1 cellular context compared by ENCODE assay signal in the genomic region with DNA sequence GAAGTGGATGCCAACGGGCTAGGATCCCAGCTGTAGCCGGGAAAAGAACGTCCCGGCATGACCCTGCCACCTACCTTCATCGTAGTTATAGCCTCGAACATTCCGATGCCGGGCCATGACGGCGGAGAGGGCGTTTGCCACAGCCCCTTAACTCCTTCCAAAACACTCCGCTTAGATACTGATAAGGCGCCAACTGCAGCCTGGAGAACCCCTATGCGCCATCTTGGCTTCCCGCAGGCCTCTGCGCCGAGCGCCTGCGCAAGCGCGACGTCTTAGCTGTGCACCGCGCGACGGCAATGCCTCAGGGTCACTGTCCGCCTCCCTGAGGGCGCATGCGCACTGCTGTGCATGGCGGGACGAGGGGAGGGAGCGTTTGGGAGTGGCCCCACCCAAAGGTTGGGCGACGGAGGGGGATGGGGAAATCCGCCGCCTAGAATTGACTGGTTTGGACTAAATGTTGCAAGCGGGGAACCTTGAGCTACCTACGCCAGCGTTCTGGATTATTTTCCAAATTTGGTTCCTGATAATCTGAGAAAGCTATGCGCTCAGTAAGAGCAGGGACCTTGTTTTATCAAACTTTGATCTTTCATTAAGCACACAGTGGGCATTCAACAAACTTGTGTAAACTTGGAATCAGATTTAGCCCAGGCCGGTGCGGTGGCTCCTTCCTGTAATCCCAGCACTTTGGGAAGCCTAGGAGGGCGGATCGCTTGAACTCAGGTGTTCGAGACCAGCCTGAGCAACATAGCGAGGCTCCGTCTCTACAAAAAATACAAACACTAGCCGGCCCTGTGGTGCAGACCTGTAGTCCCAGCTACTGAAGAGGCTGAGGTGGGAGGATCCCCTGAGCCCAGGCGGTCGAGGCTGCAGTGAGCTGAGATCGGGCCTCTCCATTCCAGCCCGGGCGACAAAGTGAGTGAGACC.
TF ChIP-seq lines count a peak whose summit lies in the region.

Gene HBS1L, minus strand, starts transcription at position 248 of the 924 bp plus-strand sequence. Its CDS starts 131 bp downstream, at position 117.

TF ChIP-seq in HEK293, 187 proteins besides CTCF, POLR2A, EP300 and RAD21 (continued from another document and continues in another):
- peak; percentile 76 for TF ChIP-seq SP2 (tag by site-specific recombination; IDR thresholded peaks at IDR 0.05)
- TF ChIP-seq PATZ1 (tag by site-specific recombination; IDR thresholded peaks at IDR 0.05): peak; percentile 95
- 0 out of 2 replicates have a peak, but pooled peaks have one; percentile 46 for TF ChIP-seq ZSCAN5A (tag by site-specific recombination; IDR thresholded peaks at IDR 0.05)
- peak; percentile 38; the same call in 1 of the 2 replicates for TF ChIP-seq MZF1 (tag by site-specific recombination; IDR thresholded peaks at IDR 0.05; ENCODE audit: borderline replicate concordance)
- no peak for TF ChIP-seq SCRT2 (tag by site-specific recombination; IDR thresholded peaks at IDR 0.05)
- peak; percentile 57; the same call in 1 of the 2 replicates for TF ChIP-seq ZNF362 (tag by site-specific recombination; IDR thresholded peaks at IDR 0.05)
- TF ChIP-seq, protein P1, sequence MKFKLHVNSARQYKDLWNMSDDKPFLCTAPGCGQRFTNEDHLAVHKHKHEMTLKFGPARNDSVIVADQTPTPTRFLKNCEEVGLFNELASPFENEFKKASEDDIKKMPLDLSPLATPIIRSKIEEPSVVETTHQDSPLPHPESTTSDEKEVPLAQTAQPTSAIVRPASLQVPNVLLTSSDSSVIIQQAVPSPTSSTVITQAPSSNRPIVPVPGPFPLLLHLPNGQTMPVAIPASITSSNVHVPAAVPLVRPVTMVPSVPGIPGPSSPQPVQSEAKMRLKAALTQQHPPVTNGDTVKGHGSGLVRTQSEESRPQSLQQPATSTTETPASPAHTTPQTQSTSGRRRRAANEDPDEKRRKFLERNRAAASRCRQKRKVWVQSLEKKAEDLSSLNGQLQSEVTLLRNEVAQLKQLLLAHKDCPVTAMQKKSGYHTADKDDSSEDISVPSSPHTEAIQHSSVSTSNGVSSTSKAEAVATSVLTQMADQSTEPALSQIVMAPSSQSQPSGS (tag by site-specific recombination; IDR thresholded peaks at IDR 0.05; ENCODE audit: low read depth): no peak
- TF ChIP-seq ZNF626 (tag by site-specific recombination; IDR thresholded peaks at IDR 0.05): no peak
- TF ChIP-seq, protein P2, sequence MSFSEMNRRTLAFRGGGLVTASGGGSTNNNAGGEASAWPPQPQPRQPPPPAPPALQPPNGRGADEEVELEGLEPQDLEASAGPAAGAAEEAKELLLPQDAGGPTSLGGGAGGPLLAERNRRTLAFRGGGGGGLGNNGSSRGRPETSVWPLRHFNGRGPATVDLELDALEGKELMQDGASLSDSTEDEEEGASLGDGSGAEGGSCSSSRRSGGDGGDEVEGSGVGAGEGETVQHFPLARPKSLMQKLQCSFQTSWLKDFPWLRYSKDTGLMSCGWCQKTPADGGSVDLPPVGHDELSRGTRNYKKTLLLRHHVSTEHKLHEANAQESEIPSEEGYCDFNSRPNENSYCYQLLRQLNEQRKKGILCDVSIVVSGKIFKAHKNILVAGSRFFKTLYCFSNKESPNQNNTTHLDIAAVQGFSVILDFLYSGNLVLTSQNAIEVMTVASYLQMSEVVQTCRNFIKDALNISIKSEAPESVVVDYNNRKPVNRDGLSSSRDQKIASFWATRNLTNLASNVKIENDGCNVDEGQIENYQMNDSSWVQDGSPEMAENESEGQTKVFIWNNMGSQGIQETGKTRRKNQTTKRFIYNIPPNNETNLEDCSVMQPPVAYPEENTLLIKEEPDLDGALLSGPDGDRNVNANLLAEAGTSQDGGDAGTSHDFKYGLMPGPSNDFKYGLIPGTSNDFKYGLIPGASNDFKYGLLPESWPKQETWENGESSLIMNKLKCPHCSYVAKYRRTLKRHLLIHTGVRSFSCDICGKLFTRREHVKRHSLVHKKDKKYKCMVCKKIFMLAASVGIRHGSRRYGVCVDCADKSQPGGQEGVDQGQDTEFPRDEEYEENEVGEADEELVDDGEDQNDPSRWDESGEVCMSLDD (tag by site-specific recombination; IDR thresholded peaks at IDR 0.05): no peak
- peak; percentile 50; the same call in 1 of the 2 replicates for TF ChIP-seq SP7 (tag by site-specific recombination; IDR thresholded peaks at IDR 0.05)
- TF ChIP-seq ZNF404 (tag by site-specific recombination; IDR thresholded peaks at IDR 0.05): no peak
- no peak for TF ChIP-seq ZNF266 (tag by site-specific recombination; IDR thresholded peaks at IDR 0.05; ENCODE audit: low read depth)
- TF ChIP-seq SP3 (tag by site-specific recombination; IDR thresholded peaks at IDR 0.05): peak; percentile 73; the same call in 1 of the 2 replicates
- TF ChIP-seq YY1 (tag by site-specific recombination; IDR thresholded peaks at IDR 0.05): peak; percentile 93
- TF ChIP-seq IKZF3 (tag by site-specific recombination; IDR thresholded peaks at IDR 0.05): peak; percentile 41; the same call in 1 of the 2 replicates
- TF ChIP-seq ZNF354C (tag by site-specific recombination; IDR thresholded peaks at IDR 0.05; ENCODE audit: borderline replicate concordance, low read depth): no peak
- peak; percentile 31; the same call in 1 of the 2 replicates for TF ChIP-seq ZNF394 (tag by site-specific recombination; IDR thresholded peaks at IDR 0.05; ENCODE audit: borderline replicate concordance)
- TF ChIP-seq GLIS2 (tag by site-specific recombination; IDR thresholded peaks at IDR 0.05): peak; percentile 75; the same call in 1 of the 2 replicates
- no peak for TF ChIP-seq ZSCAN30 (tag by site-specific recombination; IDR thresholded peaks at IDR 0.05)
- no peak for TF ChIP-seq ZBTB48 (tag by site-specific recombination; IDR thresholded peaks at IDR 0.05)
- no peak for TF ChIP-seq PRDM4 (tag by site-specific recombination; IDR thresholded peaks at IDR 0.05)
- no peak for TF ChIP-seq ZNF433 (tag by site-specific recombination; IDR thresholded peaks at IDR 0.05; ENCODE audit: low read depth)
- TF ChIP-seq ZEB2 (tag by site-specific recombination; IDR thresholded peaks at IDR 0.05): peak; percentile 33; the same call in 1 of the 2 replicates
- TF ChIP-seq ZBTB20 (tag by site-specific recombination; IDR thresholded peaks at IDR 0.05): no peak
- no peak for TF ChIP-seq ZNF157 (tag by site-specific recombination; IDR thresholded peaks at IDR 0.05)
- TF ChIP-seq ZBTB8A (tag by site-specific recombination; IDR thresholded peaks at IDR 0.05): peak; percentile 62; the same call in 1 of the 2 replicates
- no peak for TF ChIP-seq ZNF624 (tag by site-specific recombination; IDR thresholded peaks at IDR 0.05)
- peak; percentile 80 for TF ChIP-seq YY2 (tag by site-specific recombination; IDR thresholded peaks at IDR 0.05)
- TF ChIP-seq ZBTB11 (tag by site-specific recombination; conservative IDR thresholded peaks at IDR 0.05; ENCODE audit: low read depth): no peak
- no peak for TF ChIP-seq PBX3 (CRISPR knock-in tag; IDR thresholded peaks at IDR 0.05)
- TF ChIP-seq, protein P3, sequence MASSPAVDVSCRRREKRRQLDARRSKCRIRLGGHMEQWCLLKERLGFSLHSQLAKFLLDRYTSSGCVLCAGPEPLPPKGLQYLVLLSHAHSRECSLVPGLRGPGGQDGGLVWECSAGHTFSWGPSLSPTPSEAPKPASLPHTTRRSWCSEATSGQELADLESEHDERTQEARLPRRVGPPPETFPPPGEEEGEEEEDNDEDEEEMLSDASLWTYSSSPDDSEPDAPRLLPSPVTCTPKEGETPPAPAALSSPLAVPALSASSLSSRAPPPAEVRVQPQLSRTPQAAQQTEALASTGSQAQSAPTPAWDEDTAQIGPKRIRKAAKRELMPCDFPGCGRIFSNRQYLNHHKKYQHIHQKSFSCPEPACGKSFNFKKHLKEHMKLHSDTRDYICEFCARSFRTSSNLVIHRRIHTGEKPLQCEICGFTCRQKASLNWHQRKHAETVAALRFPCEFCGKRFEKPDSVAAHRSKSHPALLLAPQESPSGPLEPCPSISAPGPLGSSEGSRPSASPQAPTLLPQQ (tag by site-specific recombination; IDR thresholded peaks at IDR 0.05): peak; percentile 93
- TF ChIP-seq TRIM28 (IDR thresholded peaks at IDR 0.05; ENCODE audit: borderline replicate concordance, low read length): peak; percentile 86
- TF ChIP-seq ZNF501 (tag by site-specific recombination; IDR thresholded peaks at IDR 0.05): peak; percentile 60; the same call in 1 of the 2 replicates
- TF ChIP-seq ZNF843 (tag by site-specific recombination; IDR thresholded peaks at IDR 0.05): 0 out of 2 replicates have a peak, but pooled peaks have one; percentile 20
- TF ChIP-seq ZNF600 (tag by site-specific recombination; IDR thresholded peaks at IDR 0.05): peak; percentile 94
